In the genomic region with DNA sequence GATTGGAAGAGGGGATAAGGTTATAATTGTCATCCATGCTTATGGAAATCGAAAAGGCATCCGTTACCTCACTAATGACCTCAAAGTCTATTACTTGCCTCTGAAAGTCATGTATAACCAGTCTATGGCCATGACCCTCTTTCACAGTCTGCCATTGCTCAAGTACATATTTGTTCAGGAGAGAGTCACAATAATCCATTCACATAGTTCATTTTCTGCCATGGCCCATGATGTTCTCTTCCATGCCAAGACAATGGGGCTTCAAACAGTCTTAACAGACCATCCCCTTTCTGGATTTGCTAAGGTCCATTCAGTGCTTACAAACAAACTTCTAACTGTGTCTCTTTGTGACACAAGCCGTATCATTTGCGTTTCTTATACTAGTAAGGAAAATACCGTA, we compare ENCODE assay signal across 28 cellular contexts. TPM values are rescaled to one million over a fixed set of nuclear protein-coding genes. Genes with fewer than 3 reads are reported as not detected.
DNase-seq lines count a peak whose midpoint lies in the region; ATAC-seq, FAIRE-seq and TF ChIP-seq lines count a peak whose summit lies in the region.
"Had no signal": no experiment of that assay in that cellular context is flagged by ENCODE, and none has a peak within 500 bp of the region (broad histone marks: within the 10 kb centered on the region; RNA-seq: fewer than 3 reads in every experiment).

No MANE protein-coding gene starts in this region.

- peaks cover 15% of the 10 kb centered on the region for H3K27me3 Mint-ChIP-seq in stimulated activated naive CD8-positive, alpha-beta T cell treated with anti-CD3 and anti-CD28 coated beads, Interleukin-15, amount 100 ng/mL, for 72 hours
- H3K27me3 Mint-ChIP-seq in dendritic cell treated with granulocyte-macrophage colony-stimulating factor and Interleukin-4, amounts not matched to agents 40 ng/mL and 50 ng/mL, for 4 days = no peaks in the 10 kb centered on the region
- peaks cover 20% of the 10 kb centered on the region for H3K27me3 Mint-ChIP-seq in activated CD4-positive, alpha-beta T cell treated with anti-CD3 and anti-CD28 coated beads, Interleukin-2, amount 10 ng/mL, durations not matched to agents 24 days and 14 days

- H3K27ac Mint-ChIP-seq in stimulated activated naive CD8-positive, alpha-beta T cell treated with anti-CD3 and anti-CD28 coated beads, Interleukin-15, amount 100 ng/mL, for 72 hours = no peak overlapping the region
- H3K27ac Mint-ChIP-seq in dendritic cell treated with granulocyte-macrophage colony-stimulating factor and Interleukin-4, amounts not matched to agents 40 ng/mL and 50 ng/mL, for 4 days = peak overlapping the region; percentile 2
- H3K27ac Mint-ChIP-seq in activated CD4-positive, alpha-beta T cell treated with anti-CD3 and anti-CD28 coated beads, Interleukin-2, amount 10 ng/mL, durations not matched to agents 24 days and 14 days = no peak overlapping the region
- H3K27ac Mint-ChIP-seq: CD4-positive, alpha-beta memory T cell; CD4-positive, CD25-positive, alpha-beta regulatory T cell; CD8-positive, alpha-beta memory T cell had no signal

- H3K9me3 ChIP-seq in osteoblast (ENCODE audit: low read depth, low read length) (no peaks in the 10 kb centered on the region), prostate gland (no peaks in the 10 kb centered on the region)
- H3K9me3 ChIP-seq: BE2C had no signal

- no peak overlapping the region for H3K4me3 Mint-ChIP-seq in stimulated activated naive CD8-positive, alpha-beta T cell treated with anti-CD3 and anti-CD28 coated beads, Interleukin-15, amount 100 ng/mL, for 72 hours
- H3K4me3 Mint-ChIP-seq in dendritic cell treated with granulocyte-macrophage colony-stimulating factor and Interleukin-4, amounts not matched to agents 40 ng/mL and 50 ng/mL, for 4 days = no peak overlapping the region
- H3K4me3 Mint-ChIP-seq in activated CD4-positive, alpha-beta T cell treated with anti-CD3 and anti-CD28 coated beads, Interleukin-2, amount 10 ng/mL, durations not matched to agents 24 days and 14 days = no peak overlapping the region
- H3K4me3 Mint-ChIP-seq: CD14-positive monocyte; CD4-positive, alpha-beta memory T cell; CD4-positive, CD25-positive, alpha-beta regulatory T cell; CD8-positive, alpha-beta memory T cell had no signal

- H3K4me1 Mint-ChIP-seq in stimulated activated naive CD8-positive, alpha-beta T cell treated with anti-CD3 and anti-CD28 coated beads, Interleukin-15, amount 100 ng/mL, for 72 hours = peaks cover 7% of the 10 kb centered on the region
- H3K4me1 Mint-ChIP-seq in dendritic cell treated with granulocyte-macrophage colony-stimulating factor and Interleukin-4, amounts not matched to agents 40 ng/mL and 50 ng/mL, for 4 days (ENCODE audit: low read depth) = peaks cover 14% of the 10 kb centered on the region
- peaks cover 7% of the 10 kb centered on the region for H3K4me1 Mint-ChIP-seq in activated CD4-positive, alpha-beta T cell treated with anti-CD3 and anti-CD28 coated beads, Interleukin-2, amount 10 ng/mL, durations not matched to agents 24 days and 14 days

- H3K9me3 Mint-ChIP-seq in stimulated activated naive CD8-positive, alpha-beta T cell treated with anti-CD3 and anti-CD28 coated beads, Interleukin-15, amount 100 ng/mL, for 72 hours = peaks cover 0 to 7% of the 10 kb centered on the region in 2 donors
- H3K9me3 Mint-ChIP-seq in dendritic cell treated with granulocyte-macrophage colony-stimulating factor and Interleukin-4, amounts not matched to agents 40 ng/mL and 50 ng/mL, for 4 days = peaks cover 31% of the 10 kb centered on the region
- H3K9me3 Mint-ChIP-seq in activated CD4-positive, alpha-beta T cell treated with anti-CD3 and anti-CD28 coated beads, Interleukin-2, amount 10 ng/mL, durations not matched to agents 24 days and 14 days = peaks cover 1% of the 10 kb centered on the region

- peak overlapping the region; percentile 3 for H2AFZ ChIP-seq in osteoblast (ENCODE audit: low read length)

- peaks cover 100% of the 10 kb centered on the region for H3K79me2 ChIP-seq in osteoblast (ENCODE audit: insufficient read depth, low read length)

- peaks cover 19% of the 10 kb centered on the region for H3K4me1 ChIP-seq in osteoblast (ENCODE audit: insufficient read depth, low read length)
- no peaks in the 10 kb centered on the region for H3K4me1 ChIP-seq in prostate gland (replicated peaks)

- intact Hi-C loops in dendritic cell treated with granulocyte-macrophage colony-stimulating factor and Interleukin-4, amounts not matched to agents 40 ng/mL and 50 ng/mL, for 4 days (cut with micrococcal nuclease) = loop anchor here (10.0 kb wide), 1 partner anchor 434 kb away; the partner anchor contains the start of gene BLTP3B
- intact Hi-C loops in activated CD4-positive, alpha-beta T cell treated with anti-CD3 and anti-CD28 coated beads, Interleukin-2, amount 10 ng/mL, durations not matched to agents 24 days and 14 days (cut with micrococcal nuclease) = no loop called here
- intact Hi-C loops in prostate gland (cut with DNase I) = no loop called here

- H3K27ac ChIP-seq in osteoblast (ENCODE audit: low read depth, low read length) (no peak overlapping the region), prostate gland (no peak overlapping the region)
- H3K27ac ChIP-seq: BLaER1 had no signal

- DNase-seq in stimulated activated naive CD8-positive, alpha-beta T cell treated with anti-CD3 and anti-CD28 coated beads, Interleukin-15, amount 100 ng/mL, for 72 hours = no peak
- no peak for DNase-seq in stimulated activated naive CD8-positive, alpha-beta T cell treated with anti-CD3 and anti-CD28 coated beads, Interleukin-15, Interleukin-2, amounts not matched to agents 100 U/mL and 50 U/mL, for 24 hours
- no peak for DNase-seq in HTR-8/SVneo (ENCODE audit: insufficient read length, low spot score)
- DNase-seq in osteoblast (ENCODE audit: insufficient read length, low spot score, missing footprints) = no peak
- DNase-seq in frontal cortex (ENCODE audit: low spot score in 2 of 2) = no peak
- no peak for DNase-seq in activated CD4-positive, alpha-beta T cell treated with anti-CD3 and anti-CD28 coated beads, Interleukin-2, amount 10 ng/mL, durations not matched to agents 24 days and 14 days
- DNase-seq in prostate gland (ENCODE audit: low spot score) = no peak
- DNase-seq: 8988T; ACHN; BE2C; C1 segment of cervical spinal cord; CD4-positive, alpha-beta memory T cell; CD4-positive, CD25-positive, alpha-beta regulatory T cell; CD8-positive, alpha-beta memory T cell; COR-L47; DMS 273 treated with DMSO at 0.1 percent for 48 hours; DMS153; DMS53; DMS79; DND-41; GDM1 had no signal

- peaks cover 50% of the 10 kb centered on the region for H3K36me3 Mint-ChIP-seq in dendritic cell treated with granulocyte-macrophage colony-stimulating factor and Interleukin-4, amounts not matched to agents 40 ng/mL and 50 ng/mL, for 4 days (ENCODE audit: low read depth)
- H3K36me3 Mint-ChIP-seq in activated CD4-positive, alpha-beta T cell treated with anti-CD3 and anti-CD28 coated beads, Interleukin-2, amount 10 ng/mL, durations not matched to agents 24 days and 14 days (ENCODE audit: low read depth) = no peaks in the 10 kb centered on the region
- H3K36me3 Mint-ChIP-seq: CD4-positive, alpha-beta memory T cell; CD4-positive, CD25-positive, alpha-beta regulatory T cell had no signal

- no peak for TF ChIP-seq POLR2A in prostate gland (IDR thresholded peaks at IDR 0.05)

- H3K36me3 ChIP-seq in osteoblast (ENCODE audit: insufficient read depth, low read length) (no peaks in the 10 kb centered on the region), prostate gland (no peaks in the 10 kb centered on the region)
- H3K36me3 ChIP-seq: BE2C, BLaER1 had no signal

- no peaks in the 10 kb centered on the region for H4K20me1 ChIP-seq in osteoblast (ENCODE audit: insufficient read depth, low read length)
- H4K20me1 ChIP-seq: BLaER1 had no signal

- 95% methylated on average over 5 of the region's 5 CpGs for WGBS in prostate gland

- peak; percentile 31 for ATAC-seq in stimulated activated naive CD8-positive, alpha-beta T cell treated with anti-CD3 and anti-CD28 coated beads, Interleukin-15, amount 100 ng/mL, for 72 hours
- no peak for ATAC-seq in stimulated activated naive CD8-positive, alpha-beta T cell treated with anti-CD3 and anti-CD28 coated beads, Interleukin-15, Interleukin-2, amounts not matched to agents 100 U/mL and 50 U/mL, for 24 hours
- ATAC-seq: GM12878 had no signal

- H3K4me3 ChIP-seq in osteoblast (ENCODE audit: insufficient read depth, low read length) (no peak overlapping the region), prostate gland (no peak overlapping the region)
- H3K4me3 ChIP-seq: BLaER1, GM12878 had no signal

- H3K27me3 ChIP-seq in osteoblast (ENCODE audit: insufficient read depth, low read length) = no peaks in the 10 kb centered on the region
- H3K27me3 ChIP-seq in prostate gland (replicated peaks; ENCODE audit: insufficient read depth) = no peaks in the 10 kb centered on the region
- H3K27me3 ChIP-seq: BE2C, BLaER1 had no signal

- no peak overlapping the region for H3K4me2 ChIP-seq in osteoblast (ENCODE audit: insufficient read depth, low read length)
- H3K4me2 ChIP-seq: BLaER1 had no signal

- peak; percentile 38 for FAIRE-seq in HTR-8/SVneo (lab: Jason Lieb, UNC)
- no peak for FAIRE-seq in frontal cortex (lab: Jason Lieb, UNC)
- FAIRE-seq: A204.1, GM12878, GM12892, GM18507 had no signal

- no peak for TF ChIP-seq CTCF in osteoblast (IDR thresholded peaks at IDR 0.05; ENCODE audit: extremely low read depth, low read depth, low read length)
- no peak for TF ChIP-seq CTCF in prostate gland (IDR thresholded peaks at IDR 0.05)

RNA-seq across cellular contexts. Expression of gene GAS2L3, which starts 5.4 kb away (rescaled TPM):
- total RNA-seq in osteoblast = 29.3 and 33.3 TPM in 2 replicates
- total RNA-seq in frontal cortex = 66.0 TPM
- total RNA-seq in activated CD4-positive, alpha-beta T cell treated with anti-CD3 and anti-CD28 coated beads, Interleukin-2, amount 10 ng/mL, durations not matched to agents 24 days and 14 days = 1.6 and 1.7 TPM in 2 replicates
- 1 to 10 TPM in 1 of 2 donors, under 1 TPM in 1; 0.18 to 4.6 TPM for total RNA-seq in prostate gland
